Comparison of ENCODE assay signal across 16 cellular contexts in genomic region chr7:81308643-81309354, GRCh38.
A peak's percentile ranks its signal among the peaks of the same experiment; 100 is the strongest.
DNase-seq lines count a peak whose midpoint lies in the region; ATAC-seq and TF ChIP-seq lines count a peak whose summit lies in the region.
"Had no signal": no experiment of that assay in that cellular context is flagged by ENCODE, and none has a peak within 500 bp of the region (broad histone marks: within the 10 kb centered on the region; RNA-seq: fewer than 3 reads in every experiment).

No MANE protein-coding gene starts in this region.

- no peak for TF ChIP-seq CTCF in A673 (conservative IDR thresholded peaks at IDR 0.05; ENCODE audit: low read depth, low read length)
- no peak for TF ChIP-seq CTCF in sigmoid colon (IDR thresholded peaks at IDR 0.05)

- no TSS peak for BruUV-seq in A673 (replicated peaks; lab: Mats Ljungman, UMichigan)

- H3K27me3 ChIP-seq in A673 (replicated peaks; ENCODE audit: insufficient read depth, low read depth, low read length, poor library complexity) (peaks cover 45% of the 10 kb centered on the region), sigmoid colon (no peaks in the 10 kb centered on the region)
- H3K27me3 ChIP-seq: SJSA1, suprapubic skin had no signal

- in situ Hi-C loops in SK-MEL-5 (cut with HindIII; ENCODE audit: low pct_unique_long_range_greater_than_20kb, low sequenced_read_pairs), result no loop called here

- no peak for TF ChIP-seq POLR2A in sigmoid colon (IDR thresholded peaks at IDR 0.05)

- POLR2A ChIA-PET in A673 (lab: Charles Lee; ENCODE audit: low non-redundant PET), result no interaction called here

- H3K4me1 ChIP-seq in A673 (ENCODE audit: insufficient read depth, low read length, poor library complexity, severe bottlenecking), result peaks cover 12% of the 10 kb centered on the region
- peaks cover 0 to 3% (median 0%) of the 10 kb centered on the region in 4 donors for H3K4me1 ChIP-seq in sigmoid colon
- H3K4me1 ChIP-seq: suprapubic skin had no signal

- H3K27ac ChIP-seq in A673 (ENCODE audit: low read depth, low read length, poor library complexity, severe bottlenecking) (no peak overlapping the region), sigmoid colon (no peak overlapping the region)
- H3K27ac ChIP-seq: SJSA1, suprapubic skin had no signal

- no peaks in the 10 kb centered on the region for H3K36me3 ChIP-seq in A673 (ENCODE audit: insufficient read depth, low read length, poor library complexity, severe bottlenecking)
- no peaks in the 10 kb centered on the region for H3K36me3 ChIP-seq in sigmoid colon
- H3K36me3 ChIP-seq: SJSA1, suprapubic skin had no signal

- no peak for TF ChIP-seq EP300 in sigmoid colon (IDR thresholded peaks at IDR 0.05)

- DNase-seq in A673 (ENCODE audit: low spot score) (peak; percentile 88), GM04504 (ENCODE audit: low read depth) (peak; percentile 47), SK-MEL-5 (ENCODE audit: low read depth, low spot score) (peak; percentile 95), foreskin melanocyte (peak; percentile 72), left lobe of liver (ENCODE audit: low spot score) (no peak), sigmoid colon (no peak)
- DNase-seq: activated CD8-positive, alpha-beta T cell treated with anti-CD3 and anti-CD28 coated beads, Interleukin-2, amount 10 ng/mL, durations not matched to agents 7 days and 5 days; activated effector memory CD4-positive, alpha-beta T cell treated with Interleukin-2 at 50 U/mL for 16 hours; DMS79; kidney; NCI-H1092 treated with DMSO at 0.1 percent for 48 hours had no signal

- 69 to 75% methylated on average over 3 of the region's 3 CpGs for WGBS in sigmoid colon, 2 donors

- ATAC-seq in left lobe of liver (no peak), GM19397 (IDR thresholded peaks at IDR 0.05; ENCODE audit: unreplicated experiment) (no peak), HG02678 (IDR thresholded peaks at IDR 0.05; ENCODE audit: unreplicated experiment) (no peak)
- ATAC-seq: activated CD8-positive, alpha-beta T cell treated with anti-CD3 and anti-CD28 coated beads, Interleukin-2, amount 10 ng/mL, durations not matched to agents 7 days and 5 days; GM12878 had no signal

- CTCF ChIA-PET in A673 (lab: Charles Lee), result no interaction called here

- H3K9me3 ChIP-seq in A673 (ENCODE audit: low read depth, low read length, poor library complexity, severe bottlenecking), result no peaks in the 10 kb centered on the region
- no peaks in the 10 kb centered on the region for H3K9me3 ChIP-seq in sigmoid colon
- H3K9me3 ChIP-seq: SJSA1, suprapubic skin had no signal

- H3K4me3 ChIP-seq in A673 (ENCODE audit: low read depth, low read length, poor library complexity, severe bottlenecking) (no peak overlapping the region), sigmoid colon (no peak overlapping the region)
- H3K4me3 ChIP-seq: GM12878, SJSA1, suprapubic skin had no signal

- intact Hi-C loops in A673 (cut with micrococcal nuclease; ENCODE audit: unreplicated experiment) (no loop called here), sigmoid colon (cut with DNase I) (no loop called here)

Comparison
In these comparisons a context has a peak if more than half of its experiments do, and no peak if none do; other contexts are left out.
1. DNase-seq: peak in A673 (single experiment), GM04504 (single experiment), SK-MEL-5 (single experiment) and foreskin melanocyte (single experiment); none in left lobe of liver (single experiment) and sigmoid colon (single experiment).